ENCODE assay signal across 8 cellular contexts in the genomic region with DNA sequence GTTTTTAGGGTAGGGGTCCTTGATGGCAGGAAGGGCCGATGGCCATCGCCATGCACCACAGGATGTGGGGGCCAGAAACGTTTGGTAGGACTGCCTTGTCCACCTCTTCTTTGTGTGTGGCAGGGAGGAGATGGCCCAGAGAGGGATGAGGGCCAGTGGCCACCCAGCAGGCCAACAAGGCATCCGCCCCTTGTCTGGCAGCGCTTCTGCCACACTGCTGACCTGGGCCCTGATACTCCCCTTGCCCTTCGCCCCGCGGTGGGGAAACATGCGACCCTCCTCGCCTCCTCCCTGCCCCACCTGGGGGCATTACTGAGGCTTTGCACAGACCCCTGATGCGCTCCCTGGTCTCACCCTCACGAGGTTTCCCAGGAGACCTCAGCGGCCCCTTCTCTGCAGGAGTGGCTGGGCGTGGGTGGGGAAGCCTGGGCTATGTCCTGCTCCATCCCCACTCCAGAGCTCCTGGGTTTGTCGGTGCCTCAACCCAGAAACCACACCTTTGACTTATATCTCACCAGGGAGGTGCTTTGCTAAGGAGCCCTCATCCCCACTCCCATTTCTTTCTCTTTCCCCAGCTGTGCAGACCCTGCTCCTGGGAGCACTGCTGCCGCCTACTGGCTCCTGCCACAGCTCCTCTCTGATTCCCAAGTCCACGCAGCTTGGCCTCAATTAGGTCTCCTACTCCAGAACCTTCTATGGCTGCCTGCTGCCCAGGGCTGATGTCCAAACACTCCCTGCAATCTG. TPM values are rescaled to one million over a fixed set of nuclear protein-coding genes. Genes with fewer than 3 reads are reported as not detected.
DNase-seq lines count a peak whose midpoint lies in the region; ATAC-seq and TF ChIP-seq lines count a peak whose summit lies in the region.

No MANE protein-coding gene starts in this region.

- no peak for DNase-seq in BJ (ENCODE audit: low read depth)
- no peak for DNase-seq in GM20000 (ENCODE audit: low spot score)
- peak; percentile 67 for DNase-seq in WTC11 (ENCODE audit: low spot score)
- no peak for DNase-seq in kidney epithelial cell (ENCODE audit: low read depth)
- DNase-seq in stimulated activated CD4-positive, alpha-beta T cell treated with anti-CD3 and anti-CD28 coated beads, Interleukin-4, amount 100 ng/mL, for 24 hours: no peak

- no peaks in the 10 kb centered on the region for H3K36me3 Mint-ChIP-seq in WTC11

- H3K27me3 ChIP-seq in BJ (ENCODE audit: control insufficient read depth, insufficient read depth, low read length) (no peaks in the 10 kb centered on the region; the same call in 1 of the 2 replicates), kidney epithelial cell (ENCODE audit: control insufficient read depth, insufficient read depth, low read length) (no peaks in the 10 kb centered on the region)

- CTCF ChIA-PET in BJ (lab: Yijun Ruan, JAX) (interaction anchor here (0.8 to 1.7 kb wide), 6 partner anchors 9 to 358 kb away, joined by 3 to 7 read pairs (median 4); no protein-coding TSS in a partner anchor), WTC11 (lab: Charles Lee) (interaction anchor here (0.6 to 2.9 kb wide), 38 partner anchors 11 to 609 kb away, joined by 3 to 107 read pairs (median 4); no protein-coding TSS in a partner anchor)

- H3K27ac Mint-ChIP-seq in WTC11: no peak overlapping the region

- POLR2A ChIA-PET in BJ (lab: Charles Lee): no interaction called here
- POLR2A ChIA-PET in WTC11 (lab: Charles Lee): interaction anchor here (0.5 to 0.8 kb wide), 2 partner anchors 38 to 52 kb away, joined by 3 to 5 read pairs; a partner anchor contains a TSS

- 0 out of 2 replicates have a peak, but pooled peaks have one; percentile 12 for TF ChIP-seq CTCF in BJ (IDR thresholded peaks at IDR 0.05; ENCODE audit: insufficient read depth, low read depth, low read length)
- TF ChIP-seq CTCF in GM20000 (IDR thresholded peaks at IDR 0.05; ENCODE audit: extremely low read depth, missing control alignments): peak; percentile 36
- no peak for TF ChIP-seq CTCF in WTC11 (IDR thresholded peaks at IDR 0.05)
- TF ChIP-seq CTCF in kidney epithelial cell (IDR thresholded peaks at IDR 0.05; ENCODE audit: insufficient read depth, low read length, poor library complexity, severe bottlenecking): peak; percentile 42

- 0 out of 2 replicates have a peak overlapping the region, but pooled peaks have one; percentile 24 for H3K4me3 Mint-ChIP-seq in WTC11

- ATAC-seq in WTC11 (peak; percentile 82), GM21528 (IDR thresholded peaks at IDR 0.05; ENCODE audit: low FRiP score, unreplicated experiment) (no peak), HG03342 (IDR thresholded peaks at IDR 0.05; ENCODE audit: unreplicated experiment) (no peak), GM21717 (IDR thresholded peaks at IDR 0.05; ENCODE audit: unreplicated experiment) (no peak)

- peaks cover 3% of the 10 kb centered on the region for H3K36me3 ChIP-seq in BJ (ENCODE audit: control insufficient read depth, insufficient read depth, low read length)
- no peaks in the 10 kb centered on the region for H3K36me3 ChIP-seq in kidney epithelial cell (ENCODE audit: control insufficient read depth, insufficient read depth, low read length)

- no peak overlapping the region for H3K4me3 ChIP-seq in BJ (ENCODE audit: low read depth, low read length)
- H3K4me3 ChIP-seq in kidney epithelial cell (ENCODE audit: low read depth, low read length): no peak overlapping the region

- H3K27me3 Mint-ChIP-seq in WTC11 (ENCODE audit: low read depth): no peaks in the 10 kb centered on the region

- H3K9me3 Mint-ChIP-seq in WTC11: no peaks in the 10 kb centered on the region

- H3K4me1 Mint-ChIP-seq in WTC11: peaks cover 23% of the 10 kb centered on the region

TF ChIP-seq in WTC11, 78 proteins besides CTCF, POLR2A, EP300 and RAD21:
- TF ChIP-seq GTF2I (CRISPR knock-in tag; conservative IDR thresholded peaks at IDR 0.05) (peak; percentile 40; the same call in 1 of the 2 replicates), KAT7 (CRISPR knock-in tag; IDR thresholded peaks at IDR 0.05; ENCODE audit: borderline replicate concordance) (0 out of 2 replicates have a peak, but pooled peaks have one; percentile 32), ZNF121 (CRISPR knock-in tag; IDR thresholded peaks at IDR 0.05) (peak; percentile 86), JUN (CRISPR knock-in tag; IDR thresholded peaks at IDR 0.05) (no peak)
- TF ChIP-seq, protein P1, sequence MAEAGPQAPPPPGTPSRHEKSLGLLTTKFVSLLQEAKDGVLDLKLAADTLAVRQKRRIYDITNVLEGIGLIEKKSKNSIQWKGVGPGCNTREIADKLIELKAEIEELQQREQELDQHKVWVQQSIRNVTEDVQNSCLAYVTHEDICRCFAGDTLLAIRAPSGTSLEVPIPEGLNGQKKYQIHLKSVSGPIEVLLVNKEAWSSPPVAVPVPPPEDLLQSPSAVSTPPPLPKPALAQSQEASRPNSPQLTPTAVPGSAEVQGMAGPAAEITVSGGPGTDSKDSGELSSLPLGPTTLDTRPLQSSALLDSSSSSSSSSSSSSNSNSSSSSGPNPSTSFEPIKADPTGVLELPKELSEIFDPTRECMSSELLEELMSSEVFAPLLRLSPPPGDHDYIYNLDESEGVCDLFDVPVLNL (CRISPR knock-in tag; IDR thresholded peaks at IDR 0.05; ENCODE audit: borderline replicate concordance, low read depth): no peak
- TF ChIP-seq, protein P2, sequence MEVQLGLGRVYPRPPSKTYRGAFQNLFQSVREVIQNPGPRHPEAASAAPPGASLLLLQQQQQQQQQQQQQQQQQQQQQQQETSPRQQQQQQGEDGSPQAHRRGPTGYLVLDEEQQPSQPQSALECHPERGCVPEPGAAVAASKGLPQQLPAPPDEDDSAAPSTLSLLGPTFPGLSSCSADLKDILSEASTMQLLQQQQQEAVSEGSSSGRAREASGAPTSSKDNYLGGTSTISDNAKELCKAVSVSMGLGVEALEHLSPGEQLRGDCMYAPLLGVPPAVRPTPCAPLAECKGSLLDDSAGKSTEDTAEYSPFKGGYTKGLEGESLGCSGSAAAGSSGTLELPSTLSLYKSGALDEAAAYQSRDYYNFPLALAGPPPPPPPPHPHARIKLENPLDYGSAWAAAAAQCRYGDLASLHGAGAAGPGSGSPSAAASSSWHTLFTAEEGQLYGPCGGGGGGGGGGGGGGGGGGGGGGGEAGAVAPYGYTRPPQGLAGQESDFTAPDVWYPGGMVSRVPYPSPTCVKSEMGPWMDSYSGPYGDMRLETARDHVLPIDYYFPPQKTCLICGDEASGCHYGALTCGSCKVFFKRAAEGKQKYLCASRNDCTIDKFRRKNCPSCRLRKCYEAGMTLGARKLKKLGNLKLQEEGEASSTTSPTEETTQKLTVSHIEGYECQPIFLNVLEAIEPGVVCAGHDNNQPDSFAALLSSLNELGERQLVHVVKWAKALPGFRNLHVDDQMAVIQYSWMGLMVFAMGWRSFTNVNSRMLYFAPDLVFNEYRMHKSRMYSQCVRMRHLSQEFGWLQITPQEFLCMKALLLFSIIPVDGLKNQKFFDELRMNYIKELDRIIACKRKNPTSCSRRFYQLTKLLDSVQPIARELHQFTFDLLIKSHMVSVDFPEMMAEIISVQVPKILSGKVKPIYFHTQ (CRISPR knock-in tag; IDR thresholded peaks at IDR 0.05): no peak
TF ChIP-seq in WTC11: peak in this region for 3.

RNA-seq across cellular contexts. Expression of a gene that starts 38.7 kb away (rescaled TPM):
- polyA plus RNA-seq in BJ (2011; rRNA removed): 58.3 and 78.4 TPM in 2 replicates
- 126 and 127 TPM in 2 replicates for polyA minus RNA-seq in BJ (2011; rRNA and poly(A)+ RNA removed)
- total RNA-seq in WTC11 (2021) (59.7 to 64.8 TPM (median 62.4 TPM) in 3 replicates), kidney epithelial cell (37.6 and 41.3 TPM in 2 replicates)
